Comparison of ENCODE assay signal across 10 cellular contexts in the genomic region with DNA sequence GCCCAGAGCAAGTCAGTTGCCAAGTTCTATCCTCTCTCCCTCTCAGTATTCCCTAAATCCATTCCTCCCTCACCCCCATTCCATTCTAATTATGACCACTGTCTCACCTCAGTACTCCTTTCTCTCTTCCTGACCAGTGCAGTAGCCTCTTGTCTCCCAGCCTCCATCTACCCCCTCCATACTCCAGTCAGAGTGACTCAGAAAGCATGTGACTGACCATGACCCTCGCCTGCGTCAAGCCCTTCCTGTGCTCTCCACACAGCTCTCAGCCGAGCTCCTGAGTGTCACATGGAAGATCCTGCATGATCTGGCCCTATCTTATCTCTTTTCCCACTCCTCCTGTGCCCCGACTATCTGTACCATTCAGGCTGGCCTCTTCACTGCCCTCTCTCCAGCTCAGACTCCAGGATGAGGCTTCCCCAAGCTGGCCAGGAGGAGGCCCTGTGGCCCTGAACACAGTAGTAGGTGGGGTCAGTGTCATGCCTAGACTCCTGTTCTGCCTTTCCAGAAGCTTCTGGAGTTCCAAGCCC. TPM values are rescaled to one million over a fixed set of nuclear protein-coding genes. Genes with fewer than 3 reads are reported as not detected.
DNase-seq lines count a peak whose midpoint lies in the region; ATAC-seq lines count a peak whose summit lies in the region.
"Had no signal": no experiment of that assay in that cellular context is flagged by ENCODE, and none has a peak within 500 bp of the region (broad histone marks: within the 10 kb centered on the region; RNA-seq: fewer than 3 reads in every experiment).

No MANE protein-coding gene starts in this region.

- H2AK5ac ChIP-seq in mesenchymal stem cell (ENCODE audit: low read length, severe bottlenecking), result peak overlapping the region; percentile 14

- H2BK5ac ChIP-seq in mesenchymal stem cell (ENCODE audit: low read depth, low read length, poor library complexity, severe bottlenecking), result no peak overlapping the region

- peak overlapping the region in 1 of 2 experiments; percentile 34 for H3K23ac ChIP-seq in mesenchymal stem cell (ENCODE audit: low read length in 2 of 2)

- H3K27me3 ChIP-seq in mesenchymal stem cell (ENCODE audit: control insufficient read depth in 1 of 2, insufficient read depth in 1 of 2, low read length in 2 of 2), result no peaks in the 10 kb centered on the region

- peak overlapping the region; percentile 39 to 91 for H2BK12ac ChIP-seq in mesenchymal stem cell (ENCODE audit: low read length in 2 of 2)

- ATAC-seq in GM18870 (IDR thresholded peaks at IDR 0.05; ENCODE audit: unreplicated experiment), result no peak

- no peak overlapping the region for H3K27ac ChIP-seq in mesenchymal stem cell (ENCODE audit: low read length, poor library complexity, severe bottlenecking)

- H3K4me2 ChIP-seq in mesenchymal stem cell (ENCODE audit: low read length, poor library complexity, severe bottlenecking), result no peak overlapping the region

- H3K4me3 ChIP-seq in mesenchymal stem cell (ENCODE audit: insufficient read depth in 1 of 2, low read depth in 1 of 2, low read length in 2 of 2), result peak overlapping the region in 1 of 2 experiments; percentile 7

- H3K9ac ChIP-seq in mesenchymal stem cell (ENCODE audit: low read length), result peak overlapping the region; percentile 80

- H3K36me3 ChIP-seq in mesenchymal stem cell (ENCODE audit: control insufficient read depth in 1 of 2, insufficient read depth in 2 of 2, low read depth in 1 of 2, low read length in 2 of 2), result no peaks in the 10 kb centered on the region

- peak overlapping the region in 1 of 2 experiments; percentile 64 for H3K4ac ChIP-seq in mesenchymal stem cell (ENCODE audit: low read depth in 1 of 2, low read length in 2 of 2)

- peak overlapping the region; percentile 22 for H2BK120ac ChIP-seq in mesenchymal stem cell (ENCODE audit: low read depth, low read length)

- DNase-seq in AG20443 (ENCODE audit: low spot score), result peak; percentile 82
- DNase-seq in LHCN-M2 (ENCODE audit: low read depth), result peak; percentile 78
- peak; percentile 81 for DNase-seq in dermis blood vessel endothelial cell
- peak; percentile 94 for DNase-seq in mesenchymal stem cell
- no peak for DNase-seq in stimulated activated CD4-positive, alpha-beta T cell treated with anti-CD3 and anti-CD28 coated beads, Interleukin-4, amount 100 ng/mL, for 1 hour
- no peak for DNase-seq in HT-29 (ENCODE audit: low spot score)
- DNase-seq in NCI-H748 treated with DMSO at 0.1 percent for 48 hours (lab: John Stamatoyannopoulos, UW), result no peak
- DNase-seq: SIG-M5 had no signal

- H3K14ac ChIP-seq in mesenchymal stem cell (ENCODE audit: low read length in 2 of 2), result peak overlapping the region in 1 of 2 experiments; percentile 64

- peak overlapping the region; percentile 69 for H4K8ac ChIP-seq in mesenchymal stem cell (ENCODE audit: low read length)

- 8% methylated on average over 4 of the region's 4 CpGs for WGBS in mesenchymal stem cell

- no peak overlapping the region for H2BK15ac ChIP-seq in mesenchymal stem cell (ENCODE audit: low read depth, poor library complexity, severe bottlenecking)

- H3K79me1 ChIP-seq in mesenchymal stem cell (replicated peaks; ENCODE audit: low read length, poor library complexity, severe bottlenecking), result no peaks in the 10 kb centered on the region

- peak overlapping the region; percentile 67 for H4K91ac ChIP-seq in mesenchymal stem cell (ENCODE audit: low read length)

- peaks cover 17% of the 10 kb centered on the region for H3K4me1 ChIP-seq in mesenchymal stem cell (ENCODE audit: control insufficient read depth, insufficient read depth, low read depth, low read length)
- H3K4me1 ChIP-seq: Caco-2 had no signal

- no peaks in the 10 kb centered on the region for H3K9me3 ChIP-seq in mesenchymal stem cell (ENCODE audit: control insufficient read depth, low read length)
- H3K9me3 ChIP-seq: Caco-2 had no signal

- peak overlapping the region; percentile 35 to 92 for H3K18ac ChIP-seq in mesenchymal stem cell (ENCODE audit: low read depth in 1 of 2, low read length in 2 of 2)

- peak overlapping the region; percentile 54 for H2AFZ ChIP-seq in mesenchymal stem cell (ENCODE audit: low read depth, low read length)

RNA-seq across cellular contexts. Expression of gene NEU3, which starts 42.6 kb away (rescaled TPM):
- total RNA-seq in LHCN-M2 (2014; rRNA removed), result 7.7 and 8.8 TPM in 2 replicates
- polyA plus RNA-seq in LHCN-M2 (2012), result 3.1 TPM
- 7.0 and 8.3 TPM in 2 replicates for total RNA-seq in dermis blood vessel endothelial cell
- polyA plus RNA-seq in mesenchymal stem cell (2013, experiment 1 of 2), result 3.6 TPM
- polyA plus RNA-seq in mesenchymal stem cell (2013, experiment 2 of 2), result 3.0 TPM
- 33.9 and 43.5 TPM in 2 replicates for total RNA-seq in HT-29 (2014; rRNA removed; shearing (Covaris generic))

Comparison
In these comparisons a context has a peak if more than half of its experiments do, and no peak if none do; other contexts are left out.
1. DNase-seq: peak in AG20443 (single experiment), LHCN-M2 (single experiment), dermis blood vessel endothelial cell (single experiment) and mesenchymal stem cell (single experiment); none in stimulated activated CD4-positive, alpha-beta T cell treated with anti-CD3 and anti-CD28 coated beads, Interleukin-4, amount 100 ng/mL, for 1 hour (single experiment), HT-29 (single experiment) and NCI-H748 treated with DMSO at 0.1 percent for 48 hours (single experiment).